In the genomic region with DNA sequence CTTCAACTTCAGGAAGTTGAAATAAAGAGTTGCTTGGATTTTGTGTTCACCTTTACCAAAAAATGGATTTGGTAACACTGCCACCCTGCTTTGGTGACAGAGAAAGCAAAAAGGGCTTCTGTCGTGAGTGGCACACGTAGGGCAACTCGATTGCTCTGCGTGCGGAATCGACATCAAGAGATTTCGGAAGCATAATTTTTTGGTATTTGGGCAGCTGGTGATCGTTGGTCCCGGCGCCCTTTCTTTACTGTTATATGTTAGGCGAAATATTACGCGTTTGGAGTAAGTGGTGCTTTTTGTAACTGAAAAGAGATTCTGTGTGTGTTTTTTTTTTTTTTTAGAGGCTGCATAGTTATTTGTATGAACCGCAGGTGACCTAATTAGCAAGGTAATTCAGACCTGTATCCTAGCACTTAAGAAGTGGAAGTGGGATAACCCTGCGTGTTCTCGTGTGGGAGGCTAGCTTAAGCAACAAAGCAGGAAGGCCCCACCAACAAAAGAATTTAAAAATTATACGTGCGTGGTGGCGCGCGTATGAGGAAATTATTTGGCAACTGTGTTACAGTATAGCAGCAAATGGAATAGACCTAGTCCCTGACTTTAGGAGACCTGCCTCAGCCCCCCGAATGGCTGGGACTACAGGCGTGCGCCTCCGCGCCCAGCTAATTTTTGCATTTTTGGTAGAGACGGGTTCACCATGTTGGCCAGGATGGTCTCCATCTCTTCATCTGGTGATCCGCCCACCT, we compare ENCODE assay signal across 8 cellular contexts. TPM values are rescaled to one million over a fixed set of nuclear protein-coding genes. Genes with fewer than 3 reads are reported as not detected.
DNase-seq lines count a peak whose midpoint lies in the region; ATAC-seq and TF ChIP-seq lines count a peak whose summit lies in the region.

A gene (plus strand): TSS at position 108 of the 746 bp plus-strand sequence.

- no peaks in the 10 kb centered on the region for H3K36me3 ChIP-seq in uterus

- H3K9me3 Mint-ChIP-seq in T-helper 1 cell treated with Interleukin-12 subunit alpha and Interleukin-12 subunit beta and Interleukin-4 antibody, amounts not matched to agents 30 μg/mL and 1 μg/mL, for 36 hours, result no peaks in the 10 kb centered on the region

- ATAC-seq in GM18499 (IDR thresholded peaks at IDR 0.05; ENCODE audit: insufficient read depth, unreplicated experiment) (peak; percentile 49), HG02885 (IDR thresholded peaks at IDR 0.05; ENCODE audit: poor library complexity, unreplicated experiment) (peak; percentile 66), right cardiac atrium (peak; percentile 88 to 90)

- H3K4me1 ChIP-seq in right cardiac atrium (ENCODE audit: control insufficient read depth, insufficient read depth, low read length) (no peaks in the 10 kb centered on the region), uterus (peaks cover 3 to 4% of the 10 kb centered on the region in 2 donors)

- H3K27ac Mint-ChIP-seq in T-helper 1 cell treated with Interleukin-12 subunit alpha and Interleukin-12 subunit beta and Interleukin-4 antibody, amounts not matched to agents 30 μg/mL and 1 μg/mL, for 36 hours, result peak within 1 kb of the TSS; percentile 100

- intact Hi-C loops in right cardiac atrium (cut with DNase I) (loop anchor here in 1 of 4 donors (10.0 kb wide), 1 partner anchor 536 kb away; a partner anchor contains a TSS), uterus (cut with DNase I; ENCODE audit: low total_unique reads) (no loop called here)

- peak within 1 kb of the TSS; percentile 100 for H3K27ac ChIP-seq in right cardiac atrium (ENCODE audit: low read length)
- peak within 1 kb of the TSS; percentile 90 to 95 for H3K27ac ChIP-seq in uterus

- WGBS in right cardiac atrium, result 2% methylated on average over 28 of the region's 28 CpGs

- peaks cover 5% of the 10 kb centered on the region for H3K27me3 Mint-ChIP-seq in T-helper 1 cell treated with Interleukin-12 subunit alpha and Interleukin-12 subunit beta and Interleukin-4 antibody, amounts not matched to agents 30 μg/mL and 1 μg/mL, for 36 hours (ENCODE audit: low read depth)

- H3K27me3 ChIP-seq in right cardiac atrium (ENCODE audit: control insufficient read depth, insufficient read depth) (no peaks in the 10 kb centered on the region), uterus (no peaks in the 10 kb centered on the region)

- TF ChIP-seq CTCF in uterus (IDR thresholded peaks at IDR 0.05), result peak in 1 of 4 experiments; percentile 7

- peak; percentile 90 to 96 for TF ChIP-seq POLR2A in uterus (IDR thresholded peaks at IDR 0.05)

- H3K9me3 ChIP-seq in right cardiac atrium (ENCODE audit: control insufficient read depth, low read length) (no peaks in the 10 kb centered on the region), uterus (no peaks in the 10 kb centered on the region)

- no peaks in the 10 kb centered on the region for H3K36me3 Mint-ChIP-seq in T-helper 1 cell treated with Interleukin-12 subunit alpha and Interleukin-12 subunit beta and Interleukin-4 antibody, amounts not matched to agents 30 μg/mL and 1 μg/mL, for 36 hours (ENCODE audit: low read depth)

- peak within 1 kb of the TSS; percentile 91 for H3K4me3 Mint-ChIP-seq in T-helper 1 cell treated with Interleukin-12 subunit alpha and Interleukin-12 subunit beta and Interleukin-4 antibody, amounts not matched to agents 30 μg/mL and 1 μg/mL, for 36 hours

- H3K4me3 ChIP-seq in right cardiac atrium (ENCODE audit: low read length) (peak within 1 kb of the TSS; percentile 79), uterus (peak within 1 kb of the TSS; percentile 28 to 39)

- peaks cover 28% of the 10 kb centered on the region for H3K4me1 Mint-ChIP-seq in T-helper 1 cell treated with Interleukin-12 subunit alpha and Interleukin-12 subunit beta and Interleukin-4 antibody, amounts not matched to agents 30 μg/mL and 1 μg/mL, for 36 hours (ENCODE audit: low read depth)

- DNase-seq in NCI-H1694 (lab: John Stamatoyannopoulos, UW), result peak; percentile 96
- DNase-seq in anterior cingulate cortex (lab: John Stamatoyannopoulos, UW), result peak; percentile 13 to 94 (median 77)
- peak; percentile 86 to 89 (median 87) for DNase-seq in right cardiac atrium
- peak; percentile 89 for DNase-seq in pulmonary artery endothelial cell (ENCODE audit: low read depth, low spot score)
- peak; percentile 83 to 93 for DNase-seq in uterus

RNA-seq across cellular contexts. Expression of the gene that starts here (rescaled TPM):
- total RNA-seq in right cardiac atrium (not detected), pulmonary artery endothelial cell (not detected in 2 replicates), uterus (not detected)
- polyA plus RNA-seq in right cardiac atrium, result not detected

Comparison
In these comparisons a context has a peak if more than half of its experiments do, and no peak if none do; other contexts are left out.
1. Peak in every context shown above with its lines: DNase-seq, ATAC-seq, H3K4me3 ChIP-seq and H3K27ac ChIP-seq.
2. Peak in DNase-seq, ATAC-seq, H3K4me3 ChIP-seq and H3K27ac ChIP-seq in right cardiac atrium; RNA of the gene not detected or under 1 TPM.
3. Peak in DNase-seq in pulmonary artery endothelial cell; RNA of the gene not detected or under 1 TPM.
4. Peak in DNase-seq, H3K4me3 ChIP-seq and H3K27ac ChIP-seq in uterus; RNA of the gene not detected or under 1 TPM.